In the genomic region with DNA sequence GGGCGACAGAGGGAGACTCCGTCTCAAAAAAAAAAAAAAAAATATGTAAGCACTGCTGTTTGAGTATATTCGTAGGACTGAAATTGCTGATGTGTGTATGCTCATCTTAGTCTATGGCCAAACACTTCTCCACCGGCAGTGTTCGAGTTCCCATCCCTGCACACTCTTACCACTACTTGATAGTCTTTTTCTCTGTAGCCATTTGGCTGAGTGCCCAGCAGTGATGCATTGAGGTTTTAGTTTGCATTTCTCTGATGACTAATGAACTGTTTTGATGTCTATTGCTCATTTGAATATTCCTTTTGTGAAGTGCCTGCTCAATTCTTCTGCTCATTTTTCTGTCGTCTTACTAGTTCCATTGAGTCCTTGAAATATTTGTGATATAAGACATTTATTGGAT, we compare ENCODE assay signal across 7 cellular contexts. TPM values are rescaled to one million over a fixed set of nuclear protein-coding genes. Genes with fewer than 3 reads are reported as not detected.
A peak's percentile ranks its signal among the peaks of the same experiment; 100 is the strongest.
DNase-seq lines count a peak whose midpoint lies in the region; ATAC-seq and TF ChIP-seq lines count a peak whose summit lies in the region.

No MANE protein-coding gene starts in this region.

- H3K27me3 Mint-ChIP-seq in progenitor cell of endocrine pancreas = no peaks in the 10 kb centered on the region

- peaks cover 15% of the 10 kb centered on the region for H3K4me1 Mint-ChIP-seq in progenitor cell of endocrine pancreas (ENCODE audit: low read depth)

- TF ChIP-seq CTCF in GM13976 (IDR thresholded peaks at IDR 0.05; ENCODE audit: borderline replicate concordance, control extremely low read depth, extremely low read depth, insufficient read depth, missing control alignments) (no peak), progenitor cell of endocrine pancreas (IDR thresholded peaks at IDR 0.05; ENCODE audit: unreplicated experiment) (no peak)

- peak; percentile 73 for DNase-seq in GM13976 (ENCODE audit: low spot score)
- peak; percentile 41 for DNase-seq in NCI-H1436 treated with DMSO at 0.1 percent for 48 hours (lab: John Stamatoyannopoulos, UW)
- DNase-seq in activated CD4-positive, alpha-beta T cell treated with anti-CD3 and anti-CD28 coated beads for 1 hour = peak; percentile 77
- peak; percentile 26 for DNase-seq in cerebellar cortex (ENCODE audit: low spot score)
- DNase-seq in progenitor cell of endocrine pancreas (ENCODE audit: low spot score, unreplicated experiment) = no peak
- no peak for DNase-seq in left lobe of liver (ENCODE audit: low spot score)

- peak; percentile 47 for ATAC-seq in HG02610 (IDR thresholded peaks at IDR 0.05; ENCODE audit: unreplicated experiment)
- no peak for ATAC-seq in left lobe of liver

- H3K4me3 Mint-ChIP-seq in progenitor cell of endocrine pancreas (ENCODE audit: low read depth) = peak overlapping the region; percentile 45

- H3K9me3 Mint-ChIP-seq in progenitor cell of endocrine pancreas (ENCODE audit: low read depth) = no peaks in the 10 kb centered on the region

- no peak overlapping the region for H3K27ac Mint-ChIP-seq in progenitor cell of endocrine pancreas

- in situ Hi-C loops in GM13976 (cut with MboI; ENCODE audit: low sequenced_read_pairs, unreplicated experiment) = no loop called here

- H3K36me3 Mint-ChIP-seq in progenitor cell of endocrine pancreas (ENCODE audit: insufficient read depth) = no peaks in the 10 kb centered on the region

RNA-seq across cellular contexts. Expression of a gene that starts 1.9 kb away (rescaled TPM):
- total RNA-seq in progenitor cell of endocrine pancreas = 12.8 and 14.3 TPM in 2 replicates
- total RNA-seq in left lobe of liver = 11.4 TPM

RNA-seq across cellular contexts. Expression of a gene that starts 15.9 kb away (rescaled TPM):
- total RNA-seq in progenitor cell of endocrine pancreas (63.8 and 64.7 TPM in 2 replicates), left lobe of liver (46.0 TPM)

RNA-seq across cellular contexts. Expression of a gene that starts 16.1 kb away (rescaled TPM):
- total RNA-seq in progenitor cell of endocrine pancreas (79.2 and 80.9 TPM in 2 replicates), left lobe of liver (149 TPM)

RNA-seq across cellular contexts. Expression of a gene that starts 19.0 kb away (rescaled TPM):
- total RNA-seq in progenitor cell of endocrine pancreas (14.1 and 17.9 TPM in 2 replicates), left lobe of liver (14.5 TPM)

Comparison
In these comparisons a context has a peak if more than half of its experiments do, and no peak if none do; other contexts are left out.
1. DNase-seq: peak in GM13976 (single experiment), NCI-H1436 treated with DMSO at 0.1 percent for 48 hours (single experiment), activated CD4-positive, alpha-beta T cell treated with anti-CD3 and anti-CD28 coated beads for 1 hour (single experiment) and cerebellar cortex (single experiment); none in progenitor cell of endocrine pancreas (single experiment) and left lobe of liver (single experiment).